In the genomic region with DNA sequence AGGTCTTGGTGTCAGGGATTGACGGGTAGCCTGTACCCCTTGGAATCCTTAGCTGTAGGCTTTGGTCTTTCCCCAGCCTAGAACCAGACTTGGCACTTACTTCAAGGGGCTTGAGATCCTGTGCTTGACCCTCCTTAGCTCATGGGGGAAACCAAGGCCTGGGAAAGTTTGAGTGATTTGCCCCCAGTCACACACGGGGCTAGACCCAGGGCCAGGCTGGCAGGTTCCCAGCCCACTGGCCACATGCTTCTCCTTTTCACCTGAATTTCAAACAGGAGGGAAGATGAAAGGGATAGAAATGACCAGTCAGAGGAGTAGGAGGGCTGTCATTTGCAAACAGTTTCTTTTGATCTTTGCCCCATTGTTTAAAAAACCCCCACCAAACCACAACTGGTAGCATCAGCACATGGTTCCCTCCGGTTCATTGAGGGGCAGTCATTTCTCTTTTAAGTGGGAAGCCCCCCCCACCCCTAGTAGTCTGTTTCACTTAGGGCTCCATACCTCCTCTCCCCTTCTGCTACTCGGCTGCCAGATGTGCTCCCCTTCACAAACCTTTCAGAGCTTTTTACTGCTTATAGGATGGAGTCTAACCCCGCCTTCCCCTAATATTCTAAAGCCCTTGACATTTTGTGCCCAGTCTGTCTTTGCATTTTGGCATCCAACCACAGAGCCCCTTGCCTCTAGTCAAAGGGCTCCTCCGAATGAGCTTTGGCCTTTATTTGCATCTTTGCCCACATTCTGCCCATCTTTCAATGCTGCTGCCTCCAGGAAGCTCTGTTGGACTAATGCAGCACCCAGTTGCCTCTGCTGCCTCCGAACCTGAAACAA, we compare ENCODE assay signal across 1 cellular context.
TF ChIP-seq lines count a peak whose summit lies in the region.

No MANE protein-coding gene starts in this region.

TF ChIP-seq in A549, 52 proteins besides CTCF, POLR2A, EP300 and RAD21 (continued from another document):
- TF ChIP-seq, protein P1, sequence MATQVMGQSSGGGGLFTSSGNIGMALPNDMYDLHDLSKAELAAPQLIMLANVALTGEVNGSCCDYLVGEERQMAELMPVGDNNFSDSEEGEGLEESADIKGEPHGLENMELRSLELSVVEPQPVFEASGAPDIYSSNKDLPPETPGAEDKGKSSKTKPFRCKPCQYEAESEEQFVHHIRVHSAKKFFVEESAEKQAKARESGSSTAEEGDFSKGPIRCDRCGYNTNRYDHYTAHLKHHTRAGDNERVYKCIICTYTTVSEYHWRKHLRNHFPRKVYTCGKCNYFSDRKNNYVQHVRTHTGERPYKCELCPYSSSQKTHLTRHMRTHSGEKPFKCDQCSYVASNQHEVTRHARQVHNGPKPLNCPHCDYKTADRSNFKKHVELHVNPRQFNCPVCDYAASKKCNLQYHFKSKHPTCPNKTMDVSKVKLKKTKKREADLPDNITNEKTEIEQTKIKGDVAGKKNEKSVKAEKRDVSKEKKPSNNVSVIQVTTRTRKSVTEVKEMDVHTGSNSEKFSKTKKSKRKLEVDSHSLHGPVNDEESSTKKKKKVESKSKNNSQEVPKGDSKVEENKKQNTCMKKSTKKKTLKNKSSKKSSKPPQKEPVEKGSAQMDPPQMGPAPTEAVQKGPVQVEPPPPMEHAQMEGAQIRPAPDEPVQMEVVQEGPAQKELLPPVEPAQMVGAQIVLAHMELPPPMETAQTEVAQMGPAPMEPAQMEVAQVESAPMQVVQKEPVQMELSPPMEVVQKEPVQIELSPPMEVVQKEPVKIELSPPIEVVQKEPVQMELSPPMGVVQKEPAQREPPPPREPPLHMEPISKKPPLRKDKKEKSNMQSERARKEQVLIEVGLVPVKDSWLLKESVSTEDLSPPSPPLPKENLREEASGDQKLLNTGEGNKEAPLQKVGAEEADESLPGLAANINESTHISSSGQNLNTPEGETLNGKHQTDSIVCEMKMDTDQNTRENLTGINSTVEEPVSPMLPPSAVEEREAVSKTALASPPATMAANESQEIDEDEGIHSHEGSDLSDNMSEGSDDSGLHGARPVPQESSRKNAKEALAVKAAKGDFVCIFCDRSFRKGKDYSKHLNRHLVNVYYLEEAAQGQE (IDR thresholded peaks at IDR 0.05): no peak
- TF ChIP-seq, protein P2, sequence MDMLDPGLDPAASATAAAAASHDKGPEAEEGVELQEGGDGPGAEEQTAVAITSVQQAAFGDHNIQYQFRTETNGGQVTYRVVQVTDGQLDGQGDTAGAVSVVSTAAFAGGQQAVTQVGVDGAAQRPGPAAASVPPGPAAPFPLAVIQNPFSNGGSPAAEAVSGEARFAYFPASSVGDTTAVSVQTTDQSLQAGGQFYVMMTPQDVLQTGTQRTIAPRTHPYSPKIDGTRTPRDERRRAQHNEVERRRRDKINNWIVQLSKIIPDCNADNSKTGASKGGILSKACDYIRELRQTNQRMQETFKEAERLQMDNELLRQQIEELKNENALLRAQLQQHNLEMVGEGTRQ (IDR thresholded peaks at IDR 0.05): no peak
- TF ChIP-seq RFX5 (IDR thresholded peaks at IDR 0.05) (no peak), HOXB13 (CRISPR knock-in tag; IDR thresholded peaks at IDR 0.05; ENCODE audit: low read depth) (no peak), CHD4 (IDR thresholded peaks at IDR 0.05; ENCODE audit: borderline replicate concordance) (no peak), HOXB5 (CRISPR knock-in tag; IDR thresholded peaks at IDR 0.05) (no peak), RNF2 (IDR thresholded peaks at IDR 0.05; ENCODE audit: borderline replicate concordance, low read depth) (no peak), POLR2AphosphoS2 (conservative IDR thresholded peaks at IDR 0.05; ENCODE audit: low read length) (no peak), EHF (CRISPR knock-in tag; IDR thresholded peaks at IDR 0.05) (no peak)
